8 cellular contexts compared by ENCODE assay signal in the genomic region with DNA sequence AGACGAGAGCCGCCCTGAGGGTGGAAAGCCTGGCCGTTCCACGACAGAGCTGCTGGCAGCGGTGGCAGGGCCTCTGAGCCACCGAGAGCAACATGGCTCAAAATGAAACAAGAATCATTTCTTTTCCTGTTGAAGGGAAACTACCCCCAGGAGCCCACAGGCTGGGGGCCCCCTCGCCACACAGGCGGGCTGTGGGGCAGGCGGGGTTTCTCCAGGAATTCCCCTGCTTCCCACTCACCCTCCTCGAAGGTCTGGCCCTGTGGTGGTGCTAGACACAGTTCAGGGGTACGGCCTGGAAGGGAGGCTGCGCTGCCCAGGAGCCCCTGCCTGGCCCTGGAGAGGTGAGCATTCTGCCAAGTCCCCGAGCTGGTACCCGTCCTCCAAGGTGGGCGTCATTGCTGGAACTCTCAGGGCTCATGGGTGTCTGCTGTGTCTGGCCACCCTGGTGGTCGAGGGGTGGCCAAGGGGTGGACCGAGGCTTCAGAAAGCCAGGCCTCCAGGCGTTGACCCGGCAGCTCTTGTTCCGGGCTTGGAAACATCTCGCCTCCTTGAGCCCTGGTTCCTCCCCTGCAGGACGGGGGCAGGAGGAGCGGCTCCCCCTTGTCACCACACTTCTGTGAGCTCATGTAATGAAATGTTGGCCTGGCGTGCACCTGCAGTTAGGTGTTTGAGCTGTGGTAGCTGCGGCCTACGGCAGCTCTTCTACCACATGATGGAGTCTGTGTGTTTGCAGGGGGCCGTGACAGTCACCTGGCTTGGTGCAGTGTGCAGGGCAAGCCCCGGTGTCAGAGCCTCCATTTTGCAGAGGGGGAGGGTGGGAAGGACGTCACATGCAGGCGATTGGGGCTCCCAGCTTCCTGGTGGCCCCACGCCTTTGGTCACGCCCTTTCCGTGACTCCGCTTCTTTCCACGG.
DNase-seq lines count a peak whose midpoint lies in the region; ATAC-seq and TF ChIP-seq lines count a peak whose summit lies in the region.

No MANE protein-coding gene starts in this region.

- CTCF ChIA-PET in mammary epithelial cell (lab: Charles Lee; ENCODE audit: low non-redundant PET) = no interaction called here

- H2AFZ ChIP-seq in mammary epithelial cell (ENCODE audit: low read depth, low read length) = no peak overlapping the region

- dilution Hi-C loops in mammary epithelial cell (cut with HindIII; ENCODE audit: low sequenced_read_pairs) = no loop called here

- no peak overlapping the region for H3K27ac ChIP-seq in mammary epithelial cell (ENCODE audit: insufficient read depth, low read depth, low read length)

- H3K9me3 Mint-ChIP-seq in activated T-cell treated with anti-CD3 and anti-CD28 coated beads, Interleukin-2, amount 50 U/mL, for 24 hours = peaks cover 6% of the 10 kb centered on the region

- H3K36me3 ChIP-seq in mammary epithelial cell (ENCODE audit: insufficient read depth, low read length) = no peaks in the 10 kb centered on the region

- H3K4me3 ChIP-seq in mammary epithelial cell (replicated peaks in 1 of 3; ENCODE audit: insufficient read depth in 1 of 3, low read depth in 2 of 3, low read length in 3 of 3) = no peak overlapping the region

- no peaks in the 10 kb centered on the region for H3K36me3 Mint-ChIP-seq in activated T-cell treated with anti-CD3 and anti-CD28 coated beads, Interleukin-2, amount 50 U/mL, for 24 hours (ENCODE audit: low read depth)

- H3K4me2 ChIP-seq in mammary epithelial cell (ENCODE audit: insufficient read depth, low read depth, low read length) = no peak overlapping the region

- peak; percentile 44 for ATAC-seq in HG03280 (IDR thresholded peaks at IDR 0.05; ENCODE audit: unreplicated experiment)

- peak; percentile 73 for DNase-seq in GM19238 (ENCODE audit: insufficient read length, low spot score)
- DNase-seq in activated T-cell treated with anti-CD3 and anti-CD28 coated beads, Interleukin-2, amount 50 U/mL, for 24 hours = peak; percentile 89
- peak; percentile 72 for DNase-seq in stimulated activated CD4-positive, alpha-beta T cell treated with anti-CD3 and anti-CD28 coated beads, Interleukin-12 subunit alpha, Interleukin-12 subunit beta, amount 100 ng/mL, for 4 hours
- DNase-seq in KBM-7 = no peak
- DNase-seq in posterior vena cava (ENCODE audit: low spot score) = no peak
- DNase-seq in SIG-M5 (lab: John Stamatoyannopoulos, UW) = no peak
- DNase-seq in mammary epithelial cell = no peak

- H3K27ac Mint-ChIP-seq in activated T-cell treated with anti-CD3 and anti-CD28 coated beads, Interleukin-2, amount 50 U/mL, for 24 hours = peak overlapping the region; percentile 95

- WGBS in mammary epithelial cell (ENCODE audit: low coverage, missing lambda C conversion rate) = 77% methylated on average over 30 of the region's 35 CpGs

- H3K4me3 Mint-ChIP-seq in activated T-cell treated with anti-CD3 and anti-CD28 coated beads, Interleukin-2, amount 50 U/mL, for 24 hours = peak overlapping the region; percentile 71

- no TSS peak for BruUV-seq in mammary epithelial cell (replicated peaks; lab: Mats Ljungman, UMichigan)

- peaks cover 18% of the 10 kb centered on the region for H3K27me3 Mint-ChIP-seq in activated T-cell treated with anti-CD3 and anti-CD28 coated beads, Interleukin-2, amount 50 U/mL, for 24 hours

- TF ChIP-seq CTCF in mammary epithelial cell (conservative IDR thresholded peaks at IDR 0.05 in 1 of 2, IDR thresholded peaks at IDR 0.05 in 1 of 2; ENCODE audit: extremely low read depth in 1 of 2, insufficient read depth in 1 of 2, low read depth in 1 of 2, low read length in 2 of 2) = no peak

- no peaks in the 10 kb centered on the region for H4K20me1 ChIP-seq in mammary epithelial cell (ENCODE audit: insufficient read depth, low read length)

- no peaks in the 10 kb centered on the region for H3K27me3 ChIP-seq in mammary epithelial cell (ENCODE audit: insufficient read depth, low read length)

- peaks cover 61% of the 10 kb centered on the region for H3K4me1 Mint-ChIP-seq in activated T-cell treated with anti-CD3 and anti-CD28 coated beads, Interleukin-2, amount 50 U/mL, for 24 hours (ENCODE audit: low read depth)

- H3K4me1 ChIP-seq in mammary epithelial cell (ENCODE audit: insufficient read depth, low read length) = peaks cover 20% of the 10 kb centered on the region

- peaks cover 98% of the 10 kb centered on the region for H3K79me2 ChIP-seq in mammary epithelial cell (ENCODE audit: insufficient read depth, low read length)

- in situ Hi-C loops in KBM-7 (cut with MboI; ENCODE audit: low pct_unique_long_range_greater_than_20kb, low sequenced_read_pairs) (no loop called here), mammary epithelial cell (cut with MboI; ENCODE audit: low sequenced_read_pairs in 2 of 2) (no loop called here)

- H3K9me3 ChIP-seq in mammary epithelial cell (replicated peaks; ENCODE audit: insufficient read depth, low read length) = no peaks in the 10 kb centered on the region

- intact Hi-C loops in posterior vena cava (cut with DNase I) = no loop called here
- intact Hi-C loops in mammary epithelial cell (cut with micrococcal nuclease) = no loop called here

- no peak overlapping the region for H3K9ac ChIP-seq in mammary epithelial cell (ENCODE audit: insufficient read depth, low read length)

Comparison
In these comparisons a context has a peak if more than half of its experiments do, and no peak if none do; other contexts are left out.
1. DNase-seq: peak in GM19238 (single experiment), activated T-cell treated with anti-CD3 and anti-CD28 coated beads, Interleukin-2, amount 50 U/mL, for 24 hours (single experiment) and stimulated activated CD4-positive, alpha-beta T cell treated with anti-CD3 and anti-CD28 coated beads, Interleukin-12 subunit alpha, Interleukin-12 subunit beta, amount 100 ng/mL, for 4 hours (single experiment); none in KBM-7 (single experiment), posterior vena cava (single experiment), SIG-M5 (single experiment) and mammary epithelial cell (single experiment).